Comparison of ENCODE assay signal across 7 cellular contexts in the genomic region with DNA sequence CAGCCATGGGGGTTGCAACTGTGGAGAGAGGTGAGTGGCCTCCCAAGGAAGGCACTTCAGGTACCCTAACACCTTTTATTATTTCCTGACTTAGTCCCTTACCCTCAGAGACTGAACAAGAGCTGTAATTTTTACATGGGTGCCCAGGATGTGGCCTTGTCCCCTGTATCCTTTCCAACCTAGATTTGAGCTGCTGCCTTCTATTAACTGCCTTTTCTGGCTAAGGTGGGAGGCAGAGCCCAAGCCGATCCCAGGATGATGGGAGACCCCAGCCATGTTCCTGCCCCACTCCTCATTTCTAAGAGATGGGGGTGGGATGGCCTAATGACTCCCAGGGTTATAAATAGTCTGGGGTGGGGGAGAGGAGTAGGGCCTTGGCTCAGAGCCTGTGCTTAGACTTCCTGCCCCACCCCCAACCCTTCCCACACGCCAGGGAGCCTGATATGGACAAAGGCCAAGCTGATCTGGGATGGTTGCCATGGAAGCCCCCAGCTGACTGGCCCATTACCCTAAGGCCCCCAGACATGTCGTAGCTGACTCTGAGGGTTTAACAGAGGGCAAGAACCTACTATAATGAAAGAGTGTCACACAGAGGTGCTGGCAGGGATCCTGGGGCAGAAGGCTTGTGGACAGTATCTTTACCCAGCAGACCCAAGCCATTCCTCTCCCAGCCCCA. TPM values are rescaled to one million over a fixed set of nuclear protein-coding genes. Genes with fewer than 3 reads are reported as not detected.
DNase-seq lines count a peak whose midpoint lies in the region; ATAC-seq and TF ChIP-seq lines count a peak whose summit lies in the region.
"Had no signal": no experiment of that assay in that cellular context is flagged by ENCODE, and none has a peak within 500 bp of the region (broad histone marks: within the 10 kb centered on the region; RNA-seq: fewer than 3 reads in every experiment).

No MANE protein-coding gene starts in this region.

- H3K27ac ChIP-seq in H9 (ENCODE audit: insufficient read length, low read depth, low read length), result no peak overlapping the region

- H4K8ac ChIP-seq in H9 (replicated peaks; ENCODE audit: insufficient read length, low read depth, low read length), result no peak overlapping the region

- no peaks in the 10 kb centered on the region for H4K20me1 ChIP-seq in H9 (ENCODE audit: control insufficient read depth, insufficient read depth, insufficient read length)

- H3K4ac ChIP-seq in H9 (ENCODE audit: low read depth, low read length), result no peak overlapping the region

- no peak overlapping the region for H3K18ac ChIP-seq in H9 (ENCODE audit: insufficient read length, low read depth, low read length)

- peaks cover 6% of the 10 kb centered on the region; the same call in 1 of the 2 replicates for H3K4me1 ChIP-seq in H9 (ENCODE audit: insufficient read depth, low read length)

- H3K9me3 ChIP-seq in H9 (ENCODE audit: control insufficient read depth, low read depth, low read length) (no peaks in the 10 kb centered on the region), T-helper 17 cell (ENCODE audit: control insufficient read depth, low read length, poor library complexity, severe bottlenecking) (no peaks in the 10 kb centered on the region)

- peaks cover 20 to 28% of the 10 kb centered on the region in 2 experiments for H3K4me1 Mint-ChIP-seq in H9
- H3K4me1 Mint-ChIP-seq in nephron progenitor cell, result peaks cover 57% of the 10 kb centered on the region
- peaks cover 18 to 24% (median 23%) of the 10 kb centered on the region in 3 donors for H3K4me1 Mint-ChIP-seq in T-cell
- peaks cover 7% of the 10 kb centered on the region for H3K4me1 Mint-ChIP-seq in T-helper 17 cell

- POLR2A ChIA-PET in T-cell (lab: Charles Lee), result no interaction called here

- H2BK15ac ChIP-seq in H9 (ENCODE audit: low read depth, low read length), result no peak overlapping the region

- no peak overlapping the region for H4K5ac ChIP-seq in H9 (ENCODE audit: insufficient read length, low read depth, low read length)

- CTCF ChIA-PET in T-cell (lab: Charles Lee), result interaction anchor here in 1 of 2 donors (0.6 kb wide), 1 partner anchor 275 kb away, joined by 4 read pairs; no protein-coding TSS in a partner anchor

- no peak overlapping the region for H2AK5ac ChIP-seq in H9 (ENCODE audit: insufficient read length, low read length)

- no peak overlapping the region for H2BK12ac ChIP-seq in H9 (ENCODE audit: insufficient read length, low read depth, low read length)

- no peak overlapping the region for H3K4me3 ChIP-seq in choroid plexus epithelial cell (ENCODE audit: low read depth, low read length)

- no peak overlapping the region for H4K91ac ChIP-seq in H9 (ENCODE audit: insufficient read length, low read depth, low read length)

- no peaks in the 10 kb centered on the region for H3K79me2 ChIP-seq in H9 (ENCODE audit: insufficient read depth, low read length)

- H3K4me3 Mint-ChIP-seq in H9, result peak overlapping the region; percentile 12 to 68
- H3K4me3 Mint-ChIP-seq in nephron progenitor cell, result peak overlapping the region; percentile 91
- no peak overlapping the region for H3K4me3 Mint-ChIP-seq in T-cell
- no peak overlapping the region for H3K4me3 Mint-ChIP-seq in T-helper 17 cell

- no peak overlapping the region for H2BK5ac ChIP-seq in H9 (ENCODE audit: insufficient read length, low read length)

- TF ChIP-seq CTCF in H9 (conservative IDR thresholded peaks at IDR 0.05) (no peak), choroid plexus epithelial cell (conservative IDR thresholded peaks at IDR 0.05; ENCODE audit: low read depth, low read length) (no peak), nephron progenitor cell (IDR thresholded peaks at IDR 0.05) (no peak)

- H3K23ac ChIP-seq in H9 (ENCODE audit: insufficient read length, low read depth, low read length), result no peak overlapping the region

- H3T11ph ChIP-seq in H9 (ENCODE audit: low read length), result no peak overlapping the region

- H3K27ac Mint-ChIP-seq in H9, result peak overlapping the region; percentile 76 to 88 (median 83); a peak in 6 of 7 replicates
- H3K27ac Mint-ChIP-seq in nephron progenitor cell, result peak overlapping the region; percentile 98
- H3K27ac Mint-ChIP-seq in T-cell, result no peak overlapping the region
- H3K27ac Mint-ChIP-seq in T-helper 17 cell, result no peak overlapping the region

- no peak overlapping the region for H2BK120ac ChIP-seq in H9 (ENCODE audit: low read depth, low read length, poor library complexity, severe bottlenecking)

- H3K36me3 Mint-ChIP-seq in H9 (ENCODE audit: insufficient read depth in 1 of 3, low read depth in 3 of 3) (peaks cover 0 to 6% (median 3%) of the 10 kb centered on the region in 3 experiments; a peak in 4 of 7 replicates), nephron progenitor cell (ENCODE audit: low read depth) (peaks cover 6% of the 10 kb centered on the region), T-cell (no peaks in the 10 kb centered on the region), T-helper 17 cell (ENCODE audit: low read depth) (no peaks in the 10 kb centered on the region)

- H3K79me1 ChIP-seq in H9 (ENCODE audit: insufficient read depth, low read depth, low read length, poor library complexity, severe bottlenecking), result no peaks in the 10 kb centered on the region

- H3K9me3 Mint-ChIP-seq in H9 (no peaks in the 10 kb centered on the region; a peak in 1 of 5 replicates), nephron progenitor cell (no peaks in the 10 kb centered on the region), T-cell (no peaks in the 10 kb centered on the region)

- peaks cover 8% of the 10 kb centered on the region for H3K23me2 ChIP-seq in H9 (ENCODE audit: insufficient read length, low read depth, low read length, poor library complexity, severe bottlenecking)

- H3K4me2 ChIP-seq in H9 (ENCODE audit: insufficient read depth, insufficient read length, low read length), result no peak overlapping the region

- H3K27me3 ChIP-seq in H9 (ENCODE audit: insufficient read depth, low read length), result no peaks in the 10 kb centered on the region

- ATAC-seq in T-cell (replicated peaks in 1 of 4), result no peak
- ATAC-seq in T-helper 17 cell, result no peak

- H3K56ac ChIP-seq in H9 (ENCODE audit: insufficient read length, low read depth, low read length), result no peak overlapping the region

- H2BK20ac ChIP-seq in H9 (ENCODE audit: low read depth, low read length, poor library complexity, severe bottlenecking), result no peak overlapping the region

- no peak overlapping the region for H2AFZ ChIP-seq in H9 (ENCODE audit: low read length)

- DNase-seq in H9 (peak; percentile 55), choroid plexus epithelial cell (ENCODE audit: low read depth) (peak; percentile 54), nephron progenitor cell (peak; percentile 64), T-cell (no peak), T-helper 17 cell (no peak)
- DNase-seq in activated CD4-positive, CD25-positive, alpha-beta regulatory T cell treated with anti-CD3 and anti-CD28 coated beads, Interleukin-2, amount 50 U/mL, for 72 hours, result no peak
- DNase-seq: cortex of kidney had no signal

- no CpG with 5 or more reads among the region's 3 CpGs for WGBS in H9 (ENCODE audit: extremely low coverage, insufficient read length, low lambda C conversion rate)

- no peak overlapping the region for H3K14ac ChIP-seq in H9 (ENCODE audit: insufficient read depth, low read length)

- H3K27me3 Mint-ChIP-seq in H9 (ENCODE audit: low read depth) (peaks cover 15% of the 10 kb centered on the region), nephron progenitor cell (ENCODE audit: low read depth, poor library complexity) (peaks cover 7% of the 10 kb centered on the region), T-cell (peaks cover 0 to 3% of the 10 kb centered on the region in 2 donors), T-helper 17 cell (peaks cover 5% of the 10 kb centered on the region)

- H3K9ac ChIP-seq in H9 (ENCODE audit: extremely low read depth, insufficient read length, low read length), result no peak overlapping the region

RNA-seq across cellular contexts. Expression of a gene that starts 1.9 kb away (rescaled TPM):
- 13.5 and 14.4 TPM in 2 replicates for total RNA-seq in H9 (2021)
- total RNA-seq in T-cell, result 1 to 10 TPM; 2.0 to 7.3 (median 4.7) TPM
- total RNA-seq in T-helper 17 cell, result 1 to 10 TPM; 1.7 to 8.7 TPM

RNA-seq across cellular contexts. Expression of a gene that starts 7.1 kb away (rescaled TPM):
- total RNA-seq in H9 (2021) (26.1 and 27.6 TPM in 2 replicates), T-cell (10 to 100 TPM; 20.4 to 37.0 (median 35.8) TPM), T-helper 17 cell (10 to 100 TPM; 13.7 to 13.9 TPM)

RNA-seq across cellular contexts. Expression of a gene that starts 40.4 kb away (rescaled TPM):
- total RNA-seq in H9 (2021), result 121 and 130 TPM in 2 replicates
- total RNA-seq in T-cell, result 1 to 10 TPM in 3 of 5 donors, under 1 TPM in 2; 0.25 to 3.7 (median 2.1) TPM
- total RNA-seq in T-helper 17 cell, result 1 to 10 TPM in 1 of 2 donors, under 1 TPM in 1; 0.65 to 3.3 TPM

RNA-seq across cellular contexts. Expression of a gene that starts 52.6 kb away (rescaled TPM):
- total RNA-seq in H9 (2021) (66.3 and 68.9 TPM in 2 replicates), T-cell (100 to 1,000 TPM in 3 of 5 donors, 10 to 100 TPM in 2; 56.5 to 117 (median 105) TPM), T-helper 17 cell (10 to 100 TPM; 51.4 to 56.6 TPM)

Comparison
In these comparisons a context has a peak if more than half of its experiments do, and no peak if none do; other contexts are left out.
1. DNase-seq: peak in H9 (single experiment), choroid plexus epithelial cell (single experiment) and nephron progenitor cell (single experiment); none in activated CD4-positive, CD25-positive, alpha-beta regulatory T cell treated with anti-CD3 and anti-CD28 coated beads, Interleukin-2, amount 50 U/mL, for 72 hours (single experiment), T-cell (0 of 34) and T-helper 17 cell (0 of 3).
2. H3K27ac Mint-ChIP-seq: peak in H9 (3 of 3) and nephron progenitor cell (single experiment); none in T-cell (0 of 2) and T-helper 17 cell (single experiment).
3. H3K4me3 Mint-ChIP-seq: peak in H9 (2 of 2) and nephron progenitor cell (single experiment); none in T-cell (0 of 3) and T-helper 17 cell (single experiment).
4. RNA of a gene that starts 40.4 kb away (total RNA-seq): 121 to 130 TPM in H9; 0.65 to 3.3 TPM in T-helper 17 cell and 0.25 to 3.7 TPM in T-cell; every median in the first group is over 10 times any median in the second.